8 cellular contexts compared by ENCODE assay signal in the genomic region with DNA sequence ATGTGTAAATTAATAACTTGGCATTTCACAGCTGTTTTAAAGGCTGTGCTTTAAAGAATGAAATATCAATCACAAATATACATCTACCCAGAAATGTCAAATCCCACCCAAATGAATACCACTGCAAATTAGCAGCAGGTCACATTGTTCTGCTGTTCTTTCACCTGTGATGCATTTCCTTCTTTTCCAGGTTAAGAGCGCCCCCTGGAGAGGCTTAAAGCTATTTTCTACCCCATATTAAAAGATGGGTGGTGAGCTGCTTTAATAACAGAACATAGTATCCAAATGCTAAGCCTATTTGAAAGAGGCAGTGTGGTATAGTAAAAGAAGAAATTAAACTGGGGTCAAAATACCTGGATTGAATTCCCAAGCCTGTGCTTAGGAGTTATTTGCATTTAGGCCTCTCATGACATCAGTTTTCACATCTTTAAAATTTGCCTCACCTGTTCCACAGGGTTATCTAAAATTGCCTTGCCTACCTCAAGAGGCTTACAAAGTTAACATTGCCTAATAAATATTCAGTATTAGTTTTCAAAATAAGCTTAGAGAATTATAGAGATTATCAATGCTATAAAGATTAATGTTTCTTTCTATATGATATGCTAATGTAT.
A peak's percentile ranks its signal among the peaks of the same experiment; 100 is the strongest.
DNase-seq lines count a peak whose midpoint lies in the region; ATAC-seq and TF ChIP-seq lines count a peak whose summit lies in the region.

No MANE protein-coding gene starts in this region.

- no peaks in the 10 kb centered on the region for H3K27me3 ChIP-seq in Panc1 (ENCODE audit: control insufficient read depth, insufficient read depth, low read length)

- no peaks in the 10 kb centered on the region for H3K36me3 Mint-ChIP-seq in activated T-cell treated with anti-CD3 and anti-CD28 coated beads, Interleukin-2, amount 50 U/mL, for 4 hours (ENCODE audit: insufficient read depth)

- no peaks in the 10 kb centered on the region for H3K27me3 Mint-ChIP-seq in activated T-cell treated with anti-CD3 and anti-CD28 coated beads, Interleukin-2, amount 50 U/mL, for 4 hours (ENCODE audit: low read depth)

- in situ Hi-C loops in Panc1 (cut with HindIII; ENCODE audit: low pct_unique_long_range_greater_than_20kb, low sequenced_read_pairs), result no loop called here

- no peak for ATAC-seq in activated T-cell treated with anti-CD3 and anti-CD28 coated beads, Interleukin-2, amount 50 U/mL, for 4 hours
- ATAC-seq in Panc1, result peak; percentile 77

- POLR2A ChIA-PET in Panc1 (lab: Charles Lee), result interaction anchor here (0.6 kb wide), 1 partner anchor 1191 kb away, joined by 8 read pairs; no protein-coding TSS in a partner anchor

- intact Hi-C loops in Panc1 (cut with micrococcal nuclease; ENCODE audit: unreplicated experiment), result loop anchor here (1.0 kb wide), 1 partner anchor 404 kb away; no protein-coding TSS in a partner anchor

- peak; percentile 91 for TF ChIP-seq RAD21 in Ishikawa (IDR thresholded peaks at IDR 0.05; ENCODE audit: low read depth)

- CTCF ChIA-PET in Panc1 (lab: Charles Lee), result interaction anchor here (0.6 to 1.6 kb wide), 3 partner anchors 9 to 404 kb away, joined by 3 to 7 read pairs (median 3); no protein-coding TSS in a partner anchor

- BruUV-seq in Panc1 (replicated peaks; lab: Mats Ljungman, UMichigan), result no TSS peak

- H3K27ac ChIP-seq in Panc1 (ENCODE audit: low read length), result no peak overlapping the region; the same call in 1 of the 2 replicates

- H3K4me3 Mint-ChIP-seq in activated T-cell treated with anti-CD3 and anti-CD28 coated beads, Interleukin-2, amount 50 U/mL, for 4 hours, result no peak overlapping the region

- H3K9me3 Mint-ChIP-seq in activated T-cell treated with anti-CD3 and anti-CD28 coated beads, Interleukin-2, amount 50 U/mL, for 4 hours, result no peaks in the 10 kb centered on the region

- DNase-seq in activated T-cell treated with anti-CD3 and anti-CD28 coated beads for 48 hours (ENCODE audit: low read depth) (peak; percentile 6), Panc1 (ENCODE audit: low read depth, low spot score) (no peak), epithelial cell of proximal tubule (ENCODE audit: low read depth) (peak; percentile 15), renal cortical epithelial cell (ENCODE audit: low read depth) (peak; percentile 50), occipital lobe (lab: John Stamatoyannopoulos, UW) (no peak), cortex of kidney (lab: John Stamatoyannopoulos, UW) (no peak)
- DNase-seq in activated T-cell treated with anti-CD3 and anti-CD28 coated beads, Interleukin-2, amount 50 U/mL, for 4 hours, result no peak

- H3K9me3 ChIP-seq in Panc1 (ENCODE audit: control insufficient read depth, insufficient read depth, low read depth, low read length), result no peaks in the 10 kb centered on the region

- H3K4me1 ChIP-seq in Panc1 (ENCODE audit: control insufficient read depth, insufficient read depth, low read length), result no peaks in the 10 kb centered on the region; the same call in 1 of the 2 replicates

- TF ChIP-seq EP300 in Ishikawa (IDR thresholded peaks at IDR 0.05; ENCODE audit: borderline replicate concordance), result no peak

- TF ChIP-seq CTCF in Panc1 (IDR thresholded peaks at IDR 0.05) (peak; percentile 64; the same call in 1 of the 2 replicates), epithelial cell of proximal tubule (conservative IDR thresholded peaks at IDR 0.05; ENCODE audit: low read depth, low read length) (peak; percentile 84)

- no peaks in the 10 kb centered on the region for H3K36me3 ChIP-seq in Panc1 (ENCODE audit: control insufficient read depth, insufficient read depth, low read length)

- no peak overlapping the region for H3K4me3 ChIP-seq in Panc1 (ENCODE audit: low read depth in 2 of 2, low read length in 2 of 2)
- H3K4me3 ChIP-seq in epithelial cell of proximal tubule (ENCODE audit: low read depth, low read length), result no peak overlapping the region

- H3K4me1 Mint-ChIP-seq in activated T-cell treated with anti-CD3 and anti-CD28 coated beads, Interleukin-2, amount 50 U/mL, for 4 hours (ENCODE audit: low read depth), result no peaks in the 10 kb centered on the region

TF ChIP-seq in Ishikawa, 13 proteins besides CTCF, POLR2A, EP300 and RAD21:
- TF ChIP-seq ZBTB7A (IDR thresholded peaks at IDR 0.05; ENCODE audit: low read depth), result no peak
- TF ChIP-seq TAF1 (IDR thresholded peaks at IDR 0.05; ENCODE audit: low read depth), result no peak
- no peak for TF ChIP-seq YY1 (IDR thresholded peaks at IDR 0.05; ENCODE audit: low read depth)
- no peak for TF ChIP-seq EGR1 (IDR thresholded peaks at IDR 0.05)
- TF ChIP-seq FOXM1 (IDR thresholded peaks at IDR 0.05; ENCODE audit: borderline replicate concordance, low read depth), result no peak
- TF ChIP-seq TCF12 (IDR thresholded peaks at IDR 0.05; ENCODE audit: low read depth), result no peak
- TF ChIP-seq CEBPB (IDR thresholded peaks at IDR 0.05), result no peak
- no peak for TF ChIP-seq CREB1 (IDR thresholded peaks at IDR 0.05; ENCODE audit: low read depth)
- TF ChIP-seq NFIC (IDR thresholded peaks at IDR 0.05), result no peak
- TF ChIP-seq, protein P1, sequence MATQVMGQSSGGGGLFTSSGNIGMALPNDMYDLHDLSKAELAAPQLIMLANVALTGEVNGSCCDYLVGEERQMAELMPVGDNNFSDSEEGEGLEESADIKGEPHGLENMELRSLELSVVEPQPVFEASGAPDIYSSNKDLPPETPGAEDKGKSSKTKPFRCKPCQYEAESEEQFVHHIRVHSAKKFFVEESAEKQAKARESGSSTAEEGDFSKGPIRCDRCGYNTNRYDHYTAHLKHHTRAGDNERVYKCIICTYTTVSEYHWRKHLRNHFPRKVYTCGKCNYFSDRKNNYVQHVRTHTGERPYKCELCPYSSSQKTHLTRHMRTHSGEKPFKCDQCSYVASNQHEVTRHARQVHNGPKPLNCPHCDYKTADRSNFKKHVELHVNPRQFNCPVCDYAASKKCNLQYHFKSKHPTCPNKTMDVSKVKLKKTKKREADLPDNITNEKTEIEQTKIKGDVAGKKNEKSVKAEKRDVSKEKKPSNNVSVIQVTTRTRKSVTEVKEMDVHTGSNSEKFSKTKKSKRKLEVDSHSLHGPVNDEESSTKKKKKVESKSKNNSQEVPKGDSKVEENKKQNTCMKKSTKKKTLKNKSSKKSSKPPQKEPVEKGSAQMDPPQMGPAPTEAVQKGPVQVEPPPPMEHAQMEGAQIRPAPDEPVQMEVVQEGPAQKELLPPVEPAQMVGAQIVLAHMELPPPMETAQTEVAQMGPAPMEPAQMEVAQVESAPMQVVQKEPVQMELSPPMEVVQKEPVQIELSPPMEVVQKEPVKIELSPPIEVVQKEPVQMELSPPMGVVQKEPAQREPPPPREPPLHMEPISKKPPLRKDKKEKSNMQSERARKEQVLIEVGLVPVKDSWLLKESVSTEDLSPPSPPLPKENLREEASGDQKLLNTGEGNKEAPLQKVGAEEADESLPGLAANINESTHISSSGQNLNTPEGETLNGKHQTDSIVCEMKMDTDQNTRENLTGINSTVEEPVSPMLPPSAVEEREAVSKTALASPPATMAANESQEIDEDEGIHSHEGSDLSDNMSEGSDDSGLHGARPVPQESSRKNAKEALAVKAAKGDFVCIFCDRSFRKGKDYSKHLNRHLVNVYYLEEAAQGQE (IDR thresholded peaks at IDR 0.05; ENCODE audit: low read depth), result no peak
- TF ChIP-seq, protein P2, sequence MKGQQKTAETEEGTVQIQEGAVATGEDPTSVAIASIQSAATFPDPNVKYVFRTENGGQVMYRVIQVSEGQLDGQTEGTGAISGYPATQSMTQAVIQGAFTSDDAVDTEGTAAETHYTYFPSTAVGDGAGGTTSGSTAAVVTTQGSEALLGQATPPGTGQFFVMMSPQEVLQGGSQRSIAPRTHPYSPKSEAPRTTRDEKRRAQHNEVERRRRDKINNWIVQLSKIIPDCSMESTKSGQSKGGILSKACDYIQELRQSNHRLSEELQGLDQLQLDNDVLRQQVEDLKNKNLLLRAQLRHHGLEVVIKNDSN (IDR thresholded peaks at IDR 0.05), result no peak
- no peak for TF ChIP-seq TEAD4 (IDR thresholded peaks at IDR 0.05)
- TF ChIP-seq, protein P3, sequence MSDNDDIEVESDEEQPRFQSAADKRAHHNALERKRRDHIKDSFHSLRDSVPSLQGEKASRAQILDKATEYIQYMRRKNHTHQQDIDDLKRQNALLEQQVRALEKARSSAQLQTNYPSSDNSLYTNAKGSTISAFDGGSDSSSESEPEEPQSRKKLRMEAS (IDR thresholded peaks at IDR 0.05), result no peak

Comparison
In these comparisons a context has a peak if more than half of its experiments do, and no peak if none do; other contexts are left out.
1. DNase-seq: peak in activated T-cell treated with anti-CD3 and anti-CD28 coated beads for 48 hours (single experiment), epithelial cell of proximal tubule (single experiment) and renal cortical epithelial cell (single experiment); none in activated T-cell treated with anti-CD3 and anti-CD28 coated beads, Interleukin-2, amount 50 U/mL, for 4 hours (single experiment), Panc1 (single experiment), occipital lobe (single experiment) and cortex of kidney (single experiment).